ENCODE assay signal across 1 cellular context in the genomic region with DNA sequence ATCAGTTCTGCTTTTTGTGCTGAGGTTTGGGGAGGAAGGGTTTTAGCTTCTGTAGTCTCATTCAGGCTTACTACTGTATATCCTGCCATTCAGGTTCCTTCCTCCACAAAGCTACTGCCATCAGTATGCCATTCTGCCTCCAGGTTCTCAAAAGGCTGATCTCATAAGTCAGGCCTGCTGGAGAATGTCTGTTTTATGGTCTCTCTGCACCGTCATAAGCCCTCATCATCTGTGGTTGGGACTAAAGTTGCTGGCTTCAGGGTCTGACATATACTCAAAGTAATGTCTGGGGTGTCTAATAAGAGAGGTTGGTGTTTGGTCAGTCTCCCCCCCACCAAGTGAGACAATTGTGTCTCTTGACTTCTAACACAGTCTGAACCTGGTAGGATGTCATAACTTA.
TF ChIP-seq lines count a peak whose summit lies in the region.

No MANE protein-coding gene starts in this region.

TF ChIP-seq in SK-N-SH, 30 proteins besides CTCF, POLR2A, EP300 and RAD21:
- TF ChIP-seq GABPA (IDR thresholded peaks at IDR 0.05; ENCODE audit: low read depth) (no peak), FOXJ3 (CRISPR knock-in tag; IDR thresholded peaks at IDR 0.05) (no peak), SIN3A (IDR thresholded peaks at IDR 0.05; ENCODE audit: borderline replicate concordance, low read depth, low read length) (no peak), RXRA (IDR thresholded peaks at IDR 0.05; ENCODE audit: borderline replicate concordance, low read depth) (no peak), POLR2AphosphoS5 (IDR thresholded peaks at IDR 0.05; ENCODE audit: low read depth, low read length) (no peak), FOSL2 (IDR thresholded peaks at IDR 0.05; ENCODE audit: borderline replicate concordance, low read depth) (no peak), MXI1 (IDR thresholded peaks at IDR 0.05; ENCODE audit: low read depth, low read length) (no peak), TCF12 (IDR thresholded peaks at IDR 0.05) (no peak)
- TF ChIP-seq, protein P1, sequence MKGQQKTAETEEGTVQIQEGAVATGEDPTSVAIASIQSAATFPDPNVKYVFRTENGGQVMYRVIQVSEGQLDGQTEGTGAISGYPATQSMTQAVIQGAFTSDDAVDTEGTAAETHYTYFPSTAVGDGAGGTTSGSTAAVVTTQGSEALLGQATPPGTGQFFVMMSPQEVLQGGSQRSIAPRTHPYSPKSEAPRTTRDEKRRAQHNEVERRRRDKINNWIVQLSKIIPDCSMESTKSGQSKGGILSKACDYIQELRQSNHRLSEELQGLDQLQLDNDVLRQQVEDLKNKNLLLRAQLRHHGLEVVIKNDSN (IDR thresholded peaks at IDR 0.05; ENCODE audit: borderline replicate concordance, low read depth), result no peak
- TF ChIP-seq, protein P2, sequence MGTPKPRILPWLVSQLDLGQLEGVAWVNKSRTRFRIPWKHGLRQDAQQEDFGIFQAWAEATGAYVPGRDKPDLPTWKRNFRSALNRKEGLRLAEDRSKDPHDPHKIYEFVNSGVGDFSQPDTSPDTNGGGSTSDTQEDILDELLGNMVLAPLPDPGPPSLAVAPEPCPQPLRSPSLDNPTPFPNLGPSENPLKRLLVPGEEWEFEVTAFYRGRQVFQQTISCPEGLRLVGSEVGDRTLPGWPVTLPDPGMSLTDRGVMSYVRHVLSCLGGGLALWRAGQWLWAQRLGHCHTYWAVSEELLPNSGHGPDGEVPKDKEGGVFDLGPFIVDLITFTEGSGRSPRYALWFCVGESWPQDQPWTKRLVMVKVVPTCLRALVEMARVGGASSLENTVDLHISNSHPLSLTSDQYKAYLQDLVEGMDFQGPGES (IDR thresholded peaks at IDR 0.05; ENCODE audit: low read depth, low read length), result no peak
